In the genomic region with DNA sequence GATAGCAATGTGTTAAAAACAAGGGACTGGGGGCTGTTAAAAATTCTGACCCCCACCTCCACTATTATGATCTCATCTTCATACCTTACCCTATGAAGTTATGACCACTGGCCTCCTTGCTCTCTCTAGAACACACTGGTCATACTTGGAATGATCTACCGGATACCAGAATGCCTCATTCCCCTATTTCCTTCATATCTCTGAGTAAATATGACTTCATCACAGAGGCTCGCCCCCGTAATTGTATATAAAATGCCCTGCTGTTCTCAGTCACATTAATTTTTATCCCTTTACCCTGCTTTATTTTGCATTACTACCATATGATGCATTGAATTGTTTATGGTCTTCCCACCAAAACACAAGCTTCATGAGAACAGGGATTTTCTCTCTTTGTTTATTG, we compare ENCODE assay signal across 22 cellular contexts. TPM values are rescaled to one million over a fixed set of nuclear protein-coding genes. Genes with fewer than 3 reads are reported as not detected.
DNase-seq lines count a peak whose midpoint lies in the region; ATAC-seq and TF ChIP-seq lines count a peak whose summit lies in the region.
"Had no signal": no experiment of that assay in that cellular context is flagged by ENCODE, and none has a peak within 500 bp of the region (broad histone marks: within the 10 kb centered on the region; RNA-seq: fewer than 3 reads in every experiment).

No MANE protein-coding gene starts in this region.

- peak; percentile 32 for DNase-seq in HS-5 (ENCODE audit: low read depth)
- DNase-seq in RKO (ENCODE audit: low spot score): peak; percentile 37
- peak; percentile 11 for DNase-seq in fibroblast of the aortic adventitia (ENCODE audit: low read depth)
- DNase-seq in dermis blood vessel endothelial cell: no peak
- DNase-seq in NCI-H510A (lab: John Stamatoyannopoulos, UW): no peak
- DNase-seq: ACHN; BE2C; C1 segment of cervical spinal cord; CD4-positive, CD25-positive, alpha-beta regulatory T cell; CD8-positive, alpha-beta memory T cell; COR-L47; DMS 273 treated with DMSO at 0.1 percent for 48 hours; DMS53; DND-41; EL; H7; HFFc6 had no signal

- ATAC-seq in GM21619 (IDR thresholded peaks at IDR 0.05; ENCODE audit: unreplicated experiment): no peak
- ATAC-seq: GM12878, GM23338, HCT116 had no signal

- TF ChIP-seq CTCF in fibroblast of the aortic adventitia (IDR thresholded peaks at IDR 0.05; ENCODE audit: insufficient read depth, low read length): no peak

- no peak overlapping the region for H3K4me3 ChIP-seq in fibroblast of the aortic adventitia (ENCODE audit: low read depth, low read length)
- H3K4me3 ChIP-seq: GM12878, GM23338 had no signal

RNA-seq across cellular contexts. Expression of a gene that starts 29.2 kb away (rescaled TPM):
- total RNA-seq in fibroblast of the aortic adventitia (ENCODE audit: low replicate concordance): not detected in 2 replicates
- total RNA-seq in dermis blood vessel endothelial cell: not detected in 2 replicates
- total RNA-seq: CD4-positive, CD25-positive, alpha-beta regulatory T cell; CD8-positive, alpha-beta memory T cell; G401; GM12878; GM23338; H7; HFFc6 had no signal

Comparison
In these comparisons a context has a peak if more than half of its experiments do, and no peak if none do; other contexts are left out.
1. DNase-seq: peak in HS-5 (single experiment), RKO (single experiment) and fibroblast of the aortic adventitia (single experiment); none in dermis blood vessel endothelial cell (single experiment) and NCI-H510A (single experiment).